In genomic region chr14:88668448-88669116, GRCh38 we compare ENCODE assay signal across 9 cellular contexts.
DNase-seq lines count a peak whose midpoint lies in the region; ATAC-seq and TF ChIP-seq lines count a peak whose summit lies in the region.
"Had no signal": no experiment of that assay in that cellular context is flagged by ENCODE, and none has a peak within 500 bp of the region (broad histone marks: within the 10 kb centered on the region; RNA-seq: fewer than 3 reads in every experiment).

No MANE protein-coding gene starts in this region.

- no peak for TF ChIP-seq CTCF in WTC11 (IDR thresholded peaks at IDR 0.05)
- no peak for TF ChIP-seq CTCF in type B pancreatic cell (conservative IDR thresholded peaks at IDR 0.05)

- POLR2A ChIA-PET in WTC11 (lab: Charles Lee): no interaction called here

- peaks cover 19% of the 10 kb centered on the region for H3K36me3 Mint-ChIP-seq in stimulated activated naive CD8-positive, alpha-beta T cell treated with anti-CD3 and anti-CD28 coated beads, Interleukin-15, Interleukin-2, amounts not matched to agents 100 ng/mL and 50 ng/mL, for 24 hours (ENCODE audit: low read depth)
- no peaks in the 10 kb centered on the region for H3K36me3 Mint-ChIP-seq in WTC11
- no peaks in the 10 kb centered on the region for H3K36me3 Mint-ChIP-seq in type B pancreatic cell

- peaks cover 11% of the 10 kb centered on the region for H3K4me1 Mint-ChIP-seq in stimulated activated naive CD8-positive, alpha-beta T cell treated with anti-CD3 and anti-CD28 coated beads, Interleukin-15, Interleukin-2, amounts not matched to agents 100 ng/mL and 50 ng/mL, for 24 hours (ENCODE audit: low read depth)
- no peaks in the 10 kb centered on the region for H3K4me1 Mint-ChIP-seq in stimulated activated naive CD8-positive, alpha-beta T cell treated with anti-CD3 and anti-CD28 coated beads, Interleukin-15, amount 100 ng/mL, for 72 hours
- H3K4me1 Mint-ChIP-seq in WTC11 (no peaks in the 10 kb centered on the region), type B pancreatic cell (ENCODE audit: unreplicated experiment) (no peaks in the 10 kb centered on the region)

- peak overlapping the region; percentile 19 for H3K27ac Mint-ChIP-seq in stimulated activated naive CD8-positive, alpha-beta T cell treated with anti-CD3 and anti-CD28 coated beads, Interleukin-15, Interleukin-2, amounts not matched to agents 100 ng/mL and 50 ng/mL, for 24 hours
- peak overlapping the region in 1 of 2 donors; percentile 0 for H3K27ac Mint-ChIP-seq in stimulated activated naive CD8-positive, alpha-beta T cell treated with anti-CD3 and anti-CD28 coated beads, Interleukin-15, amount 100 ng/mL, for 72 hours
- no peak overlapping the region for H3K27ac Mint-ChIP-seq in WTC11
- no peak overlapping the region for H3K27ac Mint-ChIP-seq in type B pancreatic cell

- no peaks in the 10 kb centered on the region for H3K27me3 Mint-ChIP-seq in stimulated activated naive CD8-positive, alpha-beta T cell treated with anti-CD3 and anti-CD28 coated beads, Interleukin-15, Interleukin-2, amounts not matched to agents 100 ng/mL and 50 ng/mL, for 24 hours
- H3K27me3 Mint-ChIP-seq in stimulated activated naive CD8-positive, alpha-beta T cell treated with anti-CD3 and anti-CD28 coated beads, Interleukin-15, amount 100 ng/mL, for 72 hours: no peaks in the 10 kb centered on the region
- peaks cover 9% of the 10 kb centered on the region for H3K27me3 Mint-ChIP-seq in WTC11 (ENCODE audit: low read depth)
- no peaks in the 10 kb centered on the region for H3K27me3 Mint-ChIP-seq in type B pancreatic cell

- no peak for ATAC-seq in stimulated activated naive CD8-positive, alpha-beta T cell treated with anti-CD3 and anti-CD28 coated beads, Interleukin-15, amount 100 ng/mL, for 72 hours
- ATAC-seq in HG02870 (IDR thresholded peaks at IDR 0.05; ENCODE audit: unreplicated experiment) (peak; percentile 83), WTC11 (no peak)

- CTCF ChIA-PET in WTC11 (lab: Charles Lee): interaction anchor here (0.7 to 3.1 kb wide), 6 partner anchors 10 to 479 kb away, joined by 3 to 9 read pairs (median 4); no protein-coding TSS in a partner anchor

- peaks cover 5% of the 10 kb centered on the region for H3K9me3 Mint-ChIP-seq in stimulated activated naive CD8-positive, alpha-beta T cell treated with anti-CD3 and anti-CD28 coated beads, Interleukin-15, Interleukin-2, amounts not matched to agents 100 ng/mL and 50 ng/mL, for 24 hours
- H3K9me3 Mint-ChIP-seq in stimulated activated naive CD8-positive, alpha-beta T cell treated with anti-CD3 and anti-CD28 coated beads, Interleukin-15, amount 100 ng/mL, for 72 hours: peaks cover 13 to 22% of the 10 kb centered on the region in 2 donors
- H3K9me3 Mint-ChIP-seq in WTC11: peaks cover 19% of the 10 kb centered on the region
- peaks cover 6% of the 10 kb centered on the region for H3K9me3 Mint-ChIP-seq in type B pancreatic cell

- no peak for DNase-seq in stimulated activated naive CD8-positive, alpha-beta T cell treated with anti-CD3 and anti-CD28 coated beads, Interleukin-15, amount 100 ng/mL, for 72 hours
- DNase-seq in NOMO-1 (lab: John Stamatoyannopoulos, UW; ENCODE audit: unreplicated experiment in 2 of 2) (peak; percentile 24 to 76), mucosa of gallbladder (ENCODE audit: low spot score) (no peak), WTC11 (ENCODE audit: low spot score) (no peak), type B pancreatic cell (ENCODE audit: extremely low spot score, unreplicated experiment) (no peak)
- DNase-seq in activated naive CD4-positive, alpha-beta T cell treated with anti-CD3 and anti-CD28 coated beads, Interleukin-2, amount 50 U/mL, for 16 hours: no peak
- DNase-seq: T-cell had no signal

- no peak overlapping the region for H3K4me3 Mint-ChIP-seq in stimulated activated naive CD8-positive, alpha-beta T cell treated with anti-CD3 and anti-CD28 coated beads, Interleukin-15, Interleukin-2, amounts not matched to agents 100 ng/mL and 50 ng/mL, for 24 hours
- H3K4me3 Mint-ChIP-seq in stimulated activated naive CD8-positive, alpha-beta T cell treated with anti-CD3 and anti-CD28 coated beads, Interleukin-15, amount 100 ng/mL, for 72 hours: no peak overlapping the region
- H3K4me3 Mint-ChIP-seq in WTC11: no peak overlapping the region
- H3K4me3 Mint-ChIP-seq in type B pancreatic cell: no peak overlapping the region
- H3K4me3 Mint-ChIP-seq: T-cell had no signal

TF ChIP-seq in WTC11, 78 proteins besides CTCF, POLR2A, EP300 and RAD21:
- no peak for TF ChIP-seq JUN (CRISPR knock-in tag; IDR thresholded peaks at IDR 0.05)
- no peak for TF ChIP-seq GRHL2 (CRISPR knock-in tag; IDR thresholded peaks at IDR 0.05; ENCODE audit: insufficient replicate concordance, severe bottlenecking)
- no peak for TF ChIP-seq ZNF532 (CRISPR knock-in tag; IDR thresholded peaks at IDR 0.05; ENCODE audit: borderline replicate concordance)
- TF ChIP-seq ZMAT4 (CRISPR knock-in tag; IDR thresholded peaks at IDR 0.05): no peak
- TF ChIP-seq, protein P1, sequence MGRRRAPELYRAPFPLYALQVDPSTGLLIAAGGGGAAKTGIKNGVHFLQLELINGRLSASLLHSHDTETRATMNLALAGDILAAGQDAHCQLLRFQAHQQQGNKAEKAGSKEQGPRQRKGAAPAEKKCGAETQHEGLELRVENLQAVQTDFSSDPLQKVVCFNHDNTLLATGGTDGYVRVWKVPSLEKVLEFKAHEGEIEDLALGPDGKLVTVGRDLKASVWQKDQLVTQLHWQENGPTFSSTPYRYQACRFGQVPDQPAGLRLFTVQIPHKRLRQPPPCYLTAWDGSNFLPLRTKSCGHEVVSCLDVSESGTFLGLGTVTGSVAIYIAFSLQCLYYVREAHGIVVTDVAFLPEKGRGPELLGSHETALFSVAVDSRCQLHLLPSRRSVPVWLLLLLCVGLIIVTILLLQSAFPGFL (CRISPR knock-in tag; IDR thresholded peaks at IDR 0.05; ENCODE audit: borderline replicate concordance): no peak

Comparison
In these comparisons a context has a peak if more than half of its experiments do, and no peak if none do; other contexts are left out.
1. DNase-seq: peak in NOMO-1 (2 of 2); none in stimulated activated naive CD8-positive, alpha-beta T cell treated with anti-CD3 and anti-CD28 coated beads, Interleukin-15, amount 100 ng/mL, for 72 hours (0 of 2), activated naive CD4-positive, alpha-beta T cell treated with anti-CD3 and anti-CD28 coated beads, Interleukin-2, amount 50 U/mL, for 16 hours (single experiment), mucosa of gallbladder (single experiment), WTC11 (single experiment) and type B pancreatic cell (single experiment).